In genomic region chr3:47421741-47422649, GRCh38 we compare ENCODE assay signal across 1 cellular context.
TF ChIP-seq lines count a peak whose summit lies in the region.

No MANE protein-coding gene starts in this region.

TF ChIP-seq in GM12878, 131 proteins besides CTCF, POLR2A, EP300 and RAD21 (continued from another document):
- no peak for TF ChIP-seq MLLT1 (IDR thresholded peaks at IDR 0.05)
- no peak for TF ChIP-seq JUNB (IDR thresholded peaks at IDR 0.05)
- TF ChIP-seq IRF3 (IDR thresholded peaks at IDR 0.05), result no peak
- no peak for TF ChIP-seq TBL1XR1 (IDR thresholded peaks at IDR 0.05; ENCODE audit: low read depth, low read length)
- TF ChIP-seq HDGF (IDR thresholded peaks at IDR 0.05), result peak; percentile 6; the same call in 1 of the 2 replicates
- 0 out of 2 replicates have a peak, but pooled peaks have one; percentile 17 for TF ChIP-seq YY1 (IDR thresholded peaks at IDR 0.05; ENCODE audit: low read depth, low read length)
- no peak for TF ChIP-seq ZNF217 (IDR thresholded peaks at IDR 0.05)
- no peak for TF ChIP-seq WRNIP1 (IDR thresholded peaks at IDR 0.05; ENCODE audit: borderline replicate concordance, low read depth, low read length)
- TF ChIP-seq, protein P1, sequence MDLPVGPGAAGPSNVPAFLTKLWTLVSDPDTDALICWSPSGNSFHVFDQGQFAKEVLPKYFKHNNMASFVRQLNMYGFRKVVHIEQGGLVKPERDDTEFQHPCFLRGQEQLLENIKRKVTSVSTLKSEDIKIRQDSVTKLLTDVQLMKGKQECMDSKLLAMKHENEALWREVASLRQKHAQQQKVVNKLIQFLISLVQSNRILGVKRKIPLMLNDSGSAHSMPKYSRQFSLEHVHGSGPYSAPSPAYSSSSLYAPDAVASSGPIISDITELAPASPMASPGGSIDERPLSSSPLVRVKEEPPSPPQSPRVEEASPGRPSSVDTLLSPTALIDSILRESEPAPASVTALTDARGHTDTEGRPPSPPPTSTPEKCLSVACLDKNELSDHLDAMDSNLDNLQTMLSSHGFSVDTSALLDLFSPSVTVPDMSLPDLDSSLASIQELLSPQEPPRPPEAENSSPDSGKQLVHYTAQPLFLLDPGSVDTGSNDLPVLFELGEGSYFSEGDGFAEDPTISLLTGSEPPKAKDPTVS (IDR thresholded peaks at IDR 0.05; ENCODE audit: low read depth, low read length), result no peak
- 0 out of 2 replicates have a peak, but pooled peaks have one; percentile 9 for TF ChIP-seq HCFC1 (IDR thresholded peaks at IDR 0.05; ENCODE audit: low read length)
- no peak for TF ChIP-seq ATF7 (IDR thresholded peaks at IDR 0.05; ENCODE audit: low read depth)
- TF ChIP-seq CEBPZ (IDR thresholded peaks at IDR 0.05; ENCODE audit: low read depth, low read length), result no peak
